24 cellular contexts compared by ENCODE assay signal in the genomic region with DNA sequence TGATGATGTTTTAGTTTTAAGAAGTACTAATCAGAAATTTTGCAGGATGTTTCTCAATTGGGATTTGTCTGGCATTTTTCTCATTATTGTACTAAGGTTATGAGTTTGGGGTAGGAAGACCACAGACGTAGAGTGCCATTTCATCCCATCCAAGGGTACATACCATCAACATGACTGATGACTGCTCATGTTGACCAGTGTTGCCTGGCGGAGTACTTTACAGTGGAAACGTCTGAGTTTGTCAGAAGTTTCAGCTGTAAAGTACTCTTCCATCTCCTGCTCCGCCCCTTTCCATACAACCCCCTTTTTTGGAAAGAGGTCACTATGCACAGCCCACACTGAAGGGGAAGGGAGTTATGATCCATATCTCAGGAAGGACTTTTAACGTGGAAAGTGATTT.
"Had no signal": no experiment of that assay in that cellular context is flagged by ENCODE, and none has a peak within 500 bp of the region (broad histone marks: within the 10 kb centered on the region; RNA-seq: fewer than 3 reads in every experiment).

No MANE protein-coding gene starts in this region.

- H3K9me3 ChIP-seq: pancreas, stomach, suprapubic skin, tibial nerve, vagina had no signal

- FAIRE-seq: endometrium, pancreas had no signal

- ATAC-seq: activated CD8-positive, alpha-beta T cell treated with anti-CD3 and anti-CD28 coated beads, Interleukin-2, amount 10 ng/mL, durations not matched to agents 7 days and 5 days; left lobe of liver; naive thymus-derived CD8-positive, alpha-beta T cell; pancreas; right cardiac atrium; stimulated activated memory B cell treated with anti-CD40 and anti-IgM and Interleukin-4, amounts not matched to agents 10 μg/mL and 1 μg/mL and 100 μg/mL, for 72 hours; T-cell had no signal

- H3K4me3 ChIP-seq: cardiac muscle cell, pancreas, skin epidermis, stomach, suprapubic skin, tibial nerve, vagina had no signal

- H3K27me3 ChIP-seq: cardiac muscle cell, pancreas, stomach, suprapubic skin, tibial nerve, vagina had no signal

- H3K27ac Mint-ChIP-seq: activated CD4-positive, alpha-beta T cell treated with anti-CD3 and anti-CD28 coated beads, Interleukin-2, amount 10 ng/mL, durations not matched to agents 7 days and 5 days; activated CD8-positive, alpha-beta T cell treated with anti-CD3 and anti-CD28 coated beads, Interleukin-2, amount 10 ng/mL, durations not matched to agents 7 days and 5 days; activated naive CD8-positive, alpha-beta T cell; activated T-helper 1 cell treated with anti-CD3 and anti-CD28 coated beads, Interleukin-12 subunit alpha, Interleukin-12 subunit beta, Interleukin-2, Interleukin-4 antibody, amounts not matched to agents 30 ng/mL and 10 ng/mL and 1 ng/mL, durations not matched to agents 14 hours and 24 hours and 36 hours; stimulated activated memory B cell treated with anti-CD40 and anti-IgM and Interleukin-4, amounts not matched to agents 10 μg/mL and 1 μg/mL and 100 μg/mL, for 72 hours; T-cell; T-helper 2 cell treated with Interferon-gamma antibody and Interleukin-4, amounts not matched to agents 5 μg/mL and 100 μg/mL, for 36 hours had no signal

- H3K36me3 ChIP-seq: cardiac muscle cell, pancreas, stomach, suprapubic skin, tibial nerve, vagina had no signal

- DNase-seq: activated CD4-positive, alpha-beta T cell treated with anti-CD3 and anti-CD28 coated beads, Interleukin-2, amount 10 ng/mL, durations not matched to agents 7 days and 5 days; activated CD4-positive, CD25-positive, alpha-beta regulatory T cell treated with anti-CD3 and anti-CD28 coated beads, Interleukin-2, amount 50 U/mL, for 72 hours; activated CD8-positive, alpha-beta T cell treated with anti-CD3 and anti-CD28 coated beads, Interleukin-2, amount 10 ng/mL, durations not matched to agents 7 days and 5 days; activated gamma-delta T cell treated with Interleukin-2 at 50 U/mL for 16 hours; amniotic stem cell; foreskin melanocyte; naive thymus-derived CD8-positive, alpha-beta T cell; pancreas; right cardiac atrium; stimulated activated CD4-positive, alpha-beta T cell treated with anti-CD3 and anti-CD28 coated beads, Interleukin-2, amount 100 ng/mL, for 24 hours; stomach; T-cell had no signal

- H3K4me1 Mint-ChIP-seq: activated CD4-positive, alpha-beta T cell treated with anti-CD3 and anti-CD28 coated beads, Interleukin-2, amount 10 ng/mL, durations not matched to agents 7 days and 5 days had no signal

- H3K27ac ChIP-seq: cardiac muscle cell, pancreas, skin epidermis, stomach, suprapubic skin, tibial nerve, vagina, VCaP had no signal

- H3K36me3 Mint-ChIP-seq: naive thymus-derived CD8-positive, alpha-beta T cell; stimulated activated memory B cell treated with anti-CD40 and anti-IgM and Interleukin-4, amounts not matched to agents 10 μg/mL and 1 μg/mL and 100 μg/mL, for 72 hours had no signal

- H3K4me3 Mint-ChIP-seq: activated CD4-positive, alpha-beta T cell treated with anti-CD3 and anti-CD28 coated beads, Interleukin-2, amount 10 ng/mL, durations not matched to agents 7 days and 5 days; activated CD8-positive, alpha-beta T cell treated with anti-CD3 and anti-CD28 coated beads, Interleukin-2, amount 10 ng/mL, durations not matched to agents 7 days and 5 days; activated naive CD8-positive, alpha-beta T cell; activated T-helper 1 cell treated with anti-CD3 and anti-CD28 coated beads, Interleukin-12 subunit alpha, Interleukin-12 subunit beta, Interleukin-2, Interleukin-4 antibody, amounts not matched to agents 30 ng/mL and 10 ng/mL and 1 ng/mL, durations not matched to agents 14 hours and 24 hours and 36 hours; naive thymus-derived CD8-positive, alpha-beta T cell; stimulated activated memory B cell treated with anti-CD40 and anti-IgM and Interleukin-4, amounts not matched to agents 10 μg/mL and 1 μg/mL and 100 μg/mL, for 72 hours; T-cell; T-helper 2 cell treated with Interferon-gamma antibody and Interleukin-4, amounts not matched to agents 5 μg/mL and 100 μg/mL, for 36 hours had no signal

- H3K27me3 Mint-ChIP-seq: activated CD4-positive, alpha-beta T cell treated with anti-CD3 and anti-CD28 coated beads, Interleukin-2, amount 10 ng/mL, durations not matched to agents 7 days and 5 days; activated naive CD8-positive, alpha-beta T cell; naive thymus-derived CD8-positive, alpha-beta T cell; stimulated activated memory B cell treated with anti-CD40 and anti-IgM and Interleukin-4, amounts not matched to agents 10 μg/mL and 1 μg/mL and 100 μg/mL, for 72 hours; T-cell had no signal

- H3K9me3 Mint-ChIP-seq: activated CD4-positive, alpha-beta T cell treated with anti-CD3 and anti-CD28 coated beads, Interleukin-2, amount 10 ng/mL, durations not matched to agents 7 days and 5 days; activated T-helper 1 cell treated with anti-CD3 and anti-CD28 coated beads, Interleukin-12 subunit alpha, Interleukin-12 subunit beta, Interleukin-2, Interleukin-4 antibody, amounts not matched to agents 30 ng/mL and 10 ng/mL and 1 ng/mL, durations not matched to agents 14 hours and 24 hours and 36 hours; naive thymus-derived CD8-positive, alpha-beta T cell; stimulated activated memory B cell treated with anti-CD40 and anti-IgM and Interleukin-4, amounts not matched to agents 10 μg/mL and 1 μg/mL and 100 μg/mL, for 72 hours; T-cell; T-helper 2 cell treated with Interferon-gamma antibody and Interleukin-4, amounts not matched to agents 5 μg/mL and 100 μg/mL, for 36 hours had no signal
